In the genomic region with DNA sequence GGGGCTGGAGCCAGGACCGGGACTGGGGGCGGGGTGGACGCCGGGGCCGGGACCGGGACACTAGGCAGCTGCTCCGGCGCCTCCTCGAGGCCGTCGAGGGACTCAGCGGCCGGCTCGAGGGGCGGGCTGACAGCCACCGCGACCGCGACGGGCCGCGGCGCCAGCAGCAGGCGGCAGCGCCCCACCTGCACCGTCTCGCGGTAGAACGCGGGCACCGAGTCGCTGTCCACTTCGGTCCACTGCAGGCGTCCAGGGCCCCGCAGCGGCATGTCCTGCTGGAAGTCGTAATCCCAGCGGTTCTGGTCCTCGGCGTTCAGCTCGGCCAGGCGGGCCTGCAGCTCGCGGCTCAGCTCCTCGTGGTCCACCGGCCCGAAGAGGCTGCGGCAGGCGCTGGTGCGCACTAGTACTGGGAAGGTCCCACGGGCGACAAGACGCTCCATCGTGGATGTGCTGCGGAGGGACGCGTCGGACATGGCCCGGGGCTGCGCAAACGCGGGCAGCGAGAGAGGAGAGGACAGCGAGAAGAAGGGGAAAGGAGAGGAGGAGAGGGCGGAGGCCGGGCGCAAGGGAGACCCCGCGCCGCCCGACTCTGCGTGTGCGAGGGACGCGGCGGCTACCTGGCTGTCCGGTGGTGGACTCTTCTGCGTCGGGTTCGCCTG, we compare ENCODE assay signal across 8 cellular contexts. TPM values are rescaled to one million over a fixed set of nuclear protein-coding genes. Genes with fewer than 3 reads are reported as not detected.
DNase-seq lines count a peak whose midpoint lies in the region; ATAC-seq and TF ChIP-seq lines count a peak whose summit lies in the region.

No MANE protein-coding gene starts in this region.

- BruUV-seq in Caco-2 (replicated peaks; lab: Mats Ljungman, UMichigan): TSS peak; percentile 63

- H3K36me3 ChIP-seq in Caco-2 (ENCODE audit: control insufficient read depth, insufficient read depth, low read length): no peaks in the 10 kb centered on the region
- H3K36me3 ChIP-seq in SK-N-MC (ENCODE audit: insufficient read depth, low read length): no peaks in the 10 kb centered on the region
- H3K36me3 ChIP-seq in lower lobe of right lung: no peaks in the 10 kb centered on the region

- DNase-seq in Caco-2 (peak in 1 of 2 experiments; percentile 74), SK-N-MC (ENCODE audit: low read depth, low spot score) (no peak), ecto neural progenitor cell (ENCODE audit: low spot score) (peak; percentile 81), lower lobe of right lung (peak; percentile 75), SHP77 treated with DMSO at 0.1 percent for 48 hours (lab: John Stamatoyannopoulos, UW) (no peak), NCI-H187 (lab: John Stamatoyannopoulos, UW) (no peak)

- peaks cover 34% of the 10 kb centered on the region for H3K4me1 ChIP-seq in Caco-2
- H3K4me1 ChIP-seq in lower lobe of right lung: peaks cover 31% of the 10 kb centered on the region

- POLR2A ChIA-PET in Caco-2 (lab: Charles Lee): interaction anchor here (0.6 to 1.6 kb wide), 4 partner anchors 19 to 352 kb away, joined by 3 to 7 read pairs (median 4); partner anchors contain the start of gene KCNQ1OT1

- ATAC-seq in HG02642 (IDR thresholded peaks at IDR 0.05; ENCODE audit: poor library complexity, unreplicated experiment) (peak; percentile 6), lower lobe of right lung (peak; percentile 50 to 67)

- H3K36me3 Mint-ChIP-seq in Caco-2 (ENCODE audit: insufficient read depth, unreplicated experiment): peaks cover 16% of the 10 kb centered on the region

- CTCF ChIA-PET in Caco-2 (lab: Charles Lee): interaction anchor here (0.6 to 1.8 kb wide), 3 partner anchors 17 to 354 kb away, joined by 3 to 6 read pairs (median 3); a partner anchor contains a TSS

- H3K4me1 Mint-ChIP-seq in Caco-2 (ENCODE audit: low read depth, unreplicated experiment): peaks cover 10% of the 10 kb centered on the region

- H3K4me3 Mint-ChIP-seq in Caco-2 (ENCODE audit: unreplicated experiment): peak overlapping the region; percentile 91

- H3K27me3 Mint-ChIP-seq in Caco-2 (ENCODE audit: insufficient read depth, unreplicated experiment): peaks cover 8% of the 10 kb centered on the region

- intact Hi-C loops in Caco-2 (cut with micrococcal nuclease; ENCODE audit: unreplicated experiment) (loop anchor here (2.0 to 5.0 kb wide), 2 partner anchors 186 to 458 kb away; partner anchors contain the start of gene KCNQ1OT1), lower lobe of right lung (cut with DNase I) (no loop called here)

- TF ChIP-seq CTCF in Caco-2 (IDR thresholded peaks at IDR 0.05; ENCODE audit: insufficient read depth in 1 of 2, low read depth in 1 of 2, low read length in 1 of 2, severe bottlenecking in 1 of 2, unreplicated experiment in 1 of 2) (peak; percentile 21 to 30), lower lobe of right lung (IDR thresholded peaks at IDR 0.05) (peak; percentile 47)

- H3K27ac Mint-ChIP-seq in Caco-2 (ENCODE audit: unreplicated experiment): no peak overlapping the region

- H3K9me3 ChIP-seq in Caco-2 (no peaks in the 10 kb centered on the region), SK-N-MC (ENCODE audit: low read depth, low read length) (no peaks in the 10 kb centered on the region), lower lobe of right lung (no peaks in the 10 kb centered on the region)

- H3K4me3 ChIP-seq in Caco-2 (ENCODE audit: low read depth, low read length) (peak overlapping the region; percentile 59), SK-N-MC (peak overlapping the region; percentile 81), lower lobe of right lung (peak overlapping the region; percentile 76)

- no peak overlapping the region for H3K27ac ChIP-seq in SK-N-MC
- H3K27ac ChIP-seq in lower lobe of right lung: peak overlapping the region; percentile 79
- H3K27ac ChIP-seq in temporal lobe (ENCODE audit: low read depth, low read length): peak overlapping the region; percentile 93

- H3K9me3 Mint-ChIP-seq in Caco-2 (ENCODE audit: unreplicated experiment): no peaks in the 10 kb centered on the region

- H3K27me3 ChIP-seq in Caco-2 (replicated peaks; ENCODE audit: control insufficient read depth, insufficient read depth, low read length): no peaks in the 10 kb centered on the region
- no peaks in the 10 kb centered on the region for H3K27me3 ChIP-seq in lower lobe of right lung (ENCODE audit: low read depth)

- H3K9ac ChIP-seq in SK-N-MC (ENCODE audit: insufficient read length): peak overlapping the region; percentile 35

RNA-seq across cellular contexts. Expression of gene CDKN1C, which starts 0.4 kb away (rescaled TPM):
- 15.0 and 25.5 TPM in 2 replicates for total RNA-seq in Caco-2 (2022)
- 39.5 TPM for total RNA-seq in lower lobe of right lung
- total RNA-seq in temporal lobe: 25.8 TPM

RNA-seq across cellular contexts. Expression of gene PHLDA2, which starts 44.1 kb away (rescaled TPM):
- 18.7 and 19.1 TPM in 2 replicates for total RNA-seq in Caco-2 (2022)
- total RNA-seq in lower lobe of right lung: 7.2 TPM
- total RNA-seq in temporal lobe: not detected

Comparison
In these comparisons a context has a peak if more than half of its experiments do, and no peak if none do; other contexts are left out.
1. DNase-seq: peak in ecto neural progenitor cell (single experiment) and lower lobe of right lung (single experiment); none in SK-N-MC (single experiment), SHP77 treated with DMSO at 0.1 percent for 48 hours (single experiment) and NCI-H187 (0 of 2).
2. Peak in every context shown above with its lines, with median percentiles within 50 percentile points of each other: H3K4me3 ChIP-seq.